In genomic region chr17:32769846-32770245, GRCh38 we compare ENCODE assay signal across 11 cellular contexts.
DNase-seq lines count a peak whose midpoint lies in the region; ATAC-seq and TF ChIP-seq lines count a peak whose summit lies in the region.
"Had no signal": no experiment of that assay in that cellular context is flagged by ENCODE, and none has a peak within 500 bp of the region (broad histone marks: within the 10 kb centered on the region; RNA-seq: fewer than 3 reads in every experiment).

No MANE protein-coding gene starts in this region.

- H3K4me3 ChIP-seq in fibroblast of mammary gland (ENCODE audit: control insufficient read depth, low read depth, low read length) = no peak overlapping the region
- H3K4me3 ChIP-seq: ovary had no signal

- no peak for TF ChIP-seq CTCF in fibroblast of mammary gland (conservative IDR thresholded peaks at IDR 0.05; ENCODE audit: control insufficient read depth, insufficient read depth, low read depth, low read length)

- no peak for ATAC-seq in GM18909 (IDR thresholded peaks at IDR 0.05; ENCODE audit: poor library complexity, unreplicated experiment)

- DNase-seq in NCI-H2196 (lab: John Stamatoyannopoulos, UW; ENCODE audit: unreplicated experiment) = peak; percentile 19
- DNase-seq in NCI-H2196 treated with DMSO at 0.1 percent for 48 hours (lab: John Stamatoyannopoulos, UW; ENCODE audit: unreplicated experiment) = no peak
- DNase-seq in NCI-H82 treated with DMSO at 0.1 percent for 48 hours (lab: John Stamatoyannopoulos, UW; ENCODE audit: unreplicated experiment) = peak; percentile 8
- DNase-seq in fibroblast of mammary gland (ENCODE audit: low read depth) = peak; percentile 8
- peak; percentile 70 for DNase-seq in renal cortical epithelial cell (ENCODE audit: low read depth)
- no peak for DNase-seq in activated naive CD4-positive, alpha-beta T cell (lab: John Stamatoyannopoulos, UW)
- no peak for DNase-seq in NCI-H2029 treated with DMSO at 0.1 percent for 48 hours (lab: John Stamatoyannopoulos, UW)
- DNase-seq: NCI-H187, ovary, substantia nigra had no signal

Comparison
In these comparisons a context has a peak if more than half of its experiments do, and no peak if none do; other contexts are left out.
1. DNase-seq: peak in NCI-H2196 (single experiment), NCI-H82 treated with DMSO at 0.1 percent for 48 hours (single experiment), fibroblast of mammary gland (single experiment) and renal cortical epithelial cell (single experiment); none in NCI-H2196 treated with DMSO at 0.1 percent for 48 hours (single experiment), activated naive CD4-positive, alpha-beta T cell (0 of 4) and NCI-H2029 treated with DMSO at 0.1 percent for 48 hours (single experiment).